Comparison of ENCODE assay signal across 16 cellular contexts in the genomic region with DNA sequence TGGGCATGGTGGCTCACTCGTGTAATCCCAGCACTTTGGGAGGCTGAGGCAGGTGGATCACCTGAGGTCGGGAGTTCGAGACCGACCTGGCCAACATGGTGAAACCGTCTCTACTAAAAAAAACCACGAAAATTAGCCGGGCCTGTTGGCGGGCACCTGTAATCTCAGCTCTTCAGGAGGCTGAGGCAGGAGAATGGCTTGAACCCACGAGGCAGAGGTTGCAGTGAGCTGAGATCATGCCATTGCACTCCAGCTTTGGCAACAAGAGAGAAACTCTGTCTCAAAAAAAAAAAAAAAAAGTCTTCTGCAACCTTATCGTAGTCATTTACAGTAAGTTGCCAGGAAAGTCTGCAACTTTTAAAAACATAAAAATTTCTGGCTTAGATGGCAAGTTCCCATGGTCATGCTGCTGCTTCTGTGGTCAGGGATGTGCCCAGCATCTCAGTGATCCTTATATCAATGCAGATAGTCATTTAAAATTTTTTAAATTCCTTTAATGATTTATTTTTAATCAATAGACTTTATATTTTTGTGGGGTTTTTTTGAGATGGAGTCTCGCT. TPM values are rescaled to one million over a fixed set of nuclear protein-coding genes. Genes with fewer than 3 reads are reported as not detected.
DNase-seq lines count a peak whose midpoint lies in the region; ATAC-seq and TF ChIP-seq lines count a peak whose summit lies in the region.
"Had no signal": no experiment of that assay in that cellular context is flagged by ENCODE, and none has a peak within 500 bp of the region (broad histone marks: within the 10 kb centered on the region; RNA-seq: fewer than 3 reads in every experiment).

No MANE protein-coding gene starts in this region.

- H3K4me1 ChIP-seq in stomach = peaks cover 0 to 4% (median 0%) of the 10 kb centered on the region in 4 donors
- peaks cover 27% of the 10 kb centered on the region for H3K4me1 ChIP-seq in osteoblast (ENCODE audit: insufficient read depth, low read length)
- H3K4me1 ChIP-seq: BLaER1 treated with 17β-estradiol and CSF1 and Interleukin-3, amounts not matched to agents 10 nM and 100 nM had no signal

- no peak overlapping the region for H3K27ac ChIP-seq in stomach
- no peak overlapping the region for H3K27ac ChIP-seq in osteoblast (ENCODE audit: low read depth, low read length)
- H3K27ac ChIP-seq: 22Rv1; BLaER1 treated with 17β-estradiol and CSF1 and Interleukin-3, amounts not matched to agents 10 nM and 100 nM; HL-60 had no signal

- ATAC-seq in GM21528 (IDR thresholded peaks at IDR 0.05; ENCODE audit: low FRiP score, unreplicated experiment) = no peak
- ATAC-seq: GM12878 had no signal

- H3K79me2 ChIP-seq in osteoblast (ENCODE audit: insufficient read depth, low read length) = peaks cover 29% of the 10 kb centered on the region

- TF ChIP-seq EP300 in stomach (IDR thresholded peaks at IDR 0.05) = no peak

- H2AFZ ChIP-seq in osteoblast (ENCODE audit: low read length) = no peak overlapping the region

- H3K27me3 ChIP-seq in stomach (no peaks in the 10 kb centered on the region), osteoblast (ENCODE audit: insufficient read depth, low read length) (no peaks in the 10 kb centered on the region)
- H3K27me3 ChIP-seq: BLaER1 treated with 17β-estradiol and CSF1 and Interleukin-3, amounts not matched to agents 10 nM and 100 nM had no signal

- intact Hi-C loops in stomach (cut with DNase I; ENCODE audit: low total_unique reads) = no loop called here

- no peak overlapping the region for H3K4me2 ChIP-seq in osteoblast (ENCODE audit: insufficient read depth, low read length)
- H3K4me2 ChIP-seq: BLaER1 treated with 17β-estradiol and CSF1 and Interleukin-3, amounts not matched to agents 10 nM and 100 nM had no signal

- 91 to 97% (median 93%) methylated on average over 11 of the region's 11 CpGs for WGBS in stomach, 5 donors

- peaks cover 26% of the 10 kb centered on the region for H4K20me1 ChIP-seq in osteoblast (ENCODE audit: insufficient read depth, low read length)

- peak; percentile 52 for DNase-seq in activated effector memory CD4-positive, alpha-beta T cell treated with anti-CD3 and anti-CD28 coated beads, Interleukin-2, amount 50 U/mL, for 16 hours
- DNase-seq in activated effector memory CD4-positive, alpha-beta T cell treated with Interleukin-2 at 50 U/mL for 16 hours = no peak
- DNase-seq in fibroblast of gingiva (ENCODE audit: low read depth) = peak; percentile 57
- DNase-seq in mesenteric fat pad (ENCODE audit: low spot score) = peak; percentile 16
- peak; percentile 8 for DNase-seq in stomach
- DNase-seq in osteoblast (ENCODE audit: insufficient read length, low spot score, missing footprints) = no peak
- no peak for DNase-seq in stimulated activated CD4-positive, alpha-beta T cell treated with anti-CD3 and anti-CD28 coated beads, Interleukin-12 subunit alpha, Interleukin-12 subunit beta, amount 100 ng/mL, for 4 hours
- DNase-seq: CD4-positive, CD25-positive, alpha-beta regulatory T cell; DMS53; GOT3; H9 had no signal

- H3K36me3 ChIP-seq in stomach (peaks cover 3 to 59% (median 48%) of the 10 kb centered on the region in 4 donors), osteoblast (ENCODE audit: insufficient read depth, low read length) (peaks cover 6% of the 10 kb centered on the region)

- TF ChIP-seq CTCF in stomach (IDR thresholded peaks at IDR 0.05) (no peak), osteoblast (IDR thresholded peaks at IDR 0.05; ENCODE audit: extremely low read depth, low read depth, low read length) (no peak)

- TF ChIP-seq POLR2A in stomach (IDR thresholded peaks at IDR 0.05) = no peak

- no peaks in the 10 kb centered on the region for H3K9me3 ChIP-seq in stomach
- no peaks in the 10 kb centered on the region for H3K9me3 ChIP-seq in osteoblast (ENCODE audit: low read depth, low read length)
- H3K9me3 ChIP-seq: BLaER1 treated with 17β-estradiol and CSF1 and Interleukin-3, amounts not matched to agents 10 nM and 100 nM had no signal

- H3K4me3 ChIP-seq in stomach = no peak overlapping the region
- no peak overlapping the region for H3K4me3 ChIP-seq in osteoblast (ENCODE audit: insufficient read depth, low read length)
- H3K4me3 ChIP-seq: BLaER1 treated with 17β-estradiol and CSF1 and Interleukin-3, amounts not matched to agents 10 nM and 100 nM; GM12878 had no signal

RNA-seq across cellular contexts. Expression of a gene that starts 15.6 kb away (rescaled TPM):
- total RNA-seq in mesenteric fat pad = 11.6 TPM
- total RNA-seq in stomach = 10 to 100 TPM in 2 of 5 donors, 1 to 10 TPM in 2, under 1 TPM in 1; 0.29 to 26.3 (median 5.4) TPM
- 1 to 10 TPM; 2.9 to 4.1 (median 3.2) TPM for polyA plus RNA-seq in stomach
- 2.9 and 3.6 TPM in 2 replicates for total RNA-seq in osteoblast

RNA-seq across cellular contexts. Expression of a gene that starts 16.8 kb away (rescaled TPM):
- total RNA-seq in mesenteric fat pad (111 TPM), stomach (100 to 1,000 TPM in 1 of 5 donors, 10 to 100 TPM in 4; 46.9 to 277 (median 64.3) TPM), osteoblast (105 and 106 TPM in 2 replicates)
- 10 to 100 TPM; 41.5 to 60.7 (median 43.9) TPM for polyA plus RNA-seq in stomach

Comparison
In these comparisons a context has a peak if more than half of its experiments do, and no peak if none do; other contexts are left out.
1. DNase-seq: peak in activated effector memory CD4-positive, alpha-beta T cell treated with anti-CD3 and anti-CD28 coated beads, Interleukin-2, amount 50 U/mL, for 16 hours (single experiment), fibroblast of gingiva (single experiment), mesenteric fat pad (single experiment) and stomach (single experiment); none in activated effector memory CD4-positive, alpha-beta T cell treated with Interleukin-2 at 50 U/mL for 16 hours (single experiment), osteoblast (single experiment) and stimulated activated CD4-positive, alpha-beta T cell treated with anti-CD3 and anti-CD28 coated beads, Interleukin-12 subunit alpha, Interleukin-12 subunit beta, amount 100 ng/mL, for 4 hours (single experiment).